ENCODE assay signal across 1 cellular context in the genomic region with DNA sequence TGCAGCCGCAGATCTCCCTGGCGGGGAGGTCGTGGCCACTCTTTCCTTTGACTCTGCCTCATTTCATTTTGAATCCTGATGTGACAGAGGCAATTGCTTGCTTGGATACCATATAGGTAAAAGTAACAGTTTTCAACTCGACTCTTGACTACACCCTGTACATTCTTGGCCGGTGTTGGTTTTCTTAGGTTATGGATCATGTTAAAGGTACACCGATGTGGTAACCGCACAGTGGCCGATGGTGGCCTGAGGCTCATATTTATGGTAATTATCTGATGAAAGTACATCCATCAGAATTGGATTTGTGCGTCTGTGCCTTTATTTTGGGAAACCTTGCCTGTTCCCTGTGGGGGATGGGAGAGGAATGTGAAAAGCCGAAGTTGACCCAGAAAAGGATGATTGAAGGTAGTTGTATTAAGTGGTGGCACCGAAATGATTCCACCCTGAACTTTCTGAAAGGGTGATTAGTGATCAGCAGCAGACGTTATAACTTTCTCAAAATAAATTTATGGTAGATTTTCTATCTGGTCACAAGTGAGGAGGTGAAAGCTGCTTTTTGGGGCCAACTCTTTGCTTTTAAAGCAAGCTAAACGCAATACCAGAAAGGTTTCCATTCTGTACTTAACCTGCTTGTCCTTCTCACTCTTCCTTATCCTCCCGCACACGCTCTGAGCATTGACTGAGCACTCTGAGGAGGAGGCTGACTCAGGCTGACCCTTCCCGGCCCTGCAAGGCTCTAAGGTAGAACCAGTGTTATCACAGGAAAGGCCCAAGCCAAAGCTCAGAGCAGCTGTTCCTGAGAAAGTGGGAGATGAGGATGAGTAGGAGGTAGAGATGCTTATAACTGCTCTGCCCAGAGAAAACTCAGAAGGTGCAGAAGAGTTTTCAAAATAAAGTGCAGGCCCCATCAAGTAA.
TF ChIP-seq lines count a peak whose summit lies in the region.

No MANE protein-coding gene starts in this region.

TF ChIP-seq in IMR-90, 13 proteins besides CTCF, POLR2A, EP300 and RAD21 (continued from another document):
- TF ChIP-seq, protein P1, sequence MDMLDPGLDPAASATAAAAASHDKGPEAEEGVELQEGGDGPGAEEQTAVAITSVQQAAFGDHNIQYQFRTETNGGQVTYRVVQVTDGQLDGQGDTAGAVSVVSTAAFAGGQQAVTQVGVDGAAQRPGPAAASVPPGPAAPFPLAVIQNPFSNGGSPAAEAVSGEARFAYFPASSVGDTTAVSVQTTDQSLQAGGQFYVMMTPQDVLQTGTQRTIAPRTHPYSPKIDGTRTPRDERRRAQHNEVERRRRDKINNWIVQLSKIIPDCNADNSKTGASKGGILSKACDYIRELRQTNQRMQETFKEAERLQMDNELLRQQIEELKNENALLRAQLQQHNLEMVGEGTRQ (IDR thresholded peaks at IDR 0.05; ENCODE audit: low read depth, low read length), result no peak
- TF ChIP-seq BHLHE40 (IDR thresholded peaks at IDR 0.05; ENCODE audit: low read depth, low read length) (no peak), CHD1 (IDR thresholded peaks at IDR 0.05; ENCODE audit: low read depth, low read length) (no peak), CEBPB (IDR thresholded peaks at IDR 0.05; ENCODE audit: low read depth, low read length) (no peak), RFX5 (IDR thresholded peaks at IDR 0.05; ENCODE audit: low read depth, low read length) (no peak), RCOR1 (IDR thresholded peaks at IDR 0.05; ENCODE audit: insufficient replicate concordance, low read length) (no peak), SMC3 (IDR thresholded peaks at IDR 0.05; ENCODE audit: low read depth, low read length) (no peak), MAZ (IDR thresholded peaks at IDR 0.05; ENCODE audit: borderline replicate concordance, low read depth, low read length) (no peak)
- TF ChIP-seq, protein P2, sequence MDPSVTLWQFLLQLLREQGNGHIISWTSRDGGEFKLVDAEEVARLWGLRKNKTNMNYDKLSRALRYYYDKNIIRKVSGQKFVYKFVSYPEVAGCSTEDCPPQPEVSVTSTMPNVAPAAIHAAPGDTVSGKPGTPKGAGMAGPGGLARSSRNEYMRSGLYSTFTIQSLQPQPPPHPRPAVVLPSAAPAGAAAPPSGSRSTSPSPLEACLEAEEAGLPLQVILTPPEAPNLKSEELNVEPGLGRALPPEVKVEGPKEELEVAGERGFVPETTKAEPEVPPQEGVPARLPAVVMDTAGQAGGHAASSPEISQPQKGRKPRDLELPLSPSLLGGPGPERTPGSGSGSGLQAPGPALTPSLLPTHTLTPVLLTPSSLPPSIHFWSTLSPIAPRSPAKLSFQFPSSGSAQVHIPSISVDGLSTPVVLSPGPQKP (IDR thresholded peaks at IDR 0.05; ENCODE audit: borderline replicate concordance, low read depth, low read length), result no peak
